18 cellular contexts compared by ENCODE assay signal in the genomic region with DNA sequence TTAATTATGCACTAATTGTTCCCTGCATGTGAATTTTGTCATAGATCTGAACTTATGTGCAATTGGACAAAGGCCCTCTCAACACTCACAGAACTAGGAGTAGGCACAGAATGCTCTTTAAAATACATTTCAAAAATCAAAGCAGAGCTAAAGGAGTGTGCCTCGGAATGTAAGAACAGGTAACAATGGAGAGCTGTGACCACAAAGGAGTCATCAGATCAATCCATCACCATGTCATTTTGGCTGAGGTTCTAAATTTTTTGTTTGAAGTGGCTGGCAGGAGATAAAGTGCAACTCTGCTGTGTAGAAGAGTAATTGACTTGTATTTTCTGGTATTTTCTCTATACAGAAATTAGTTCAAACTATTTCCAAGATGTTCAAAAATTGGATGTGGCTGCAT.
DNase-seq lines count a peak whose midpoint lies in the region; ATAC-seq and TF ChIP-seq lines count a peak whose summit lies in the region.
"Had no signal": no experiment of that assay in that cellular context is flagged by ENCODE, and none has a peak within 500 bp of the region (broad histone marks: within the 10 kb centered on the region; RNA-seq: fewer than 3 reads in every experiment).

No MANE protein-coding gene starts in this region.

- H3K4me1 ChIP-seq in gastroesophageal sphincter = peaks cover 0 to 54% (median 5%) of the 10 kb centered on the region in 3 donors
- peaks cover 23% of the 10 kb centered on the region for H3K4me1 ChIP-seq in rectal smooth muscle tissue (ENCODE audit: control insufficient read depth, insufficient read depth, low read length)

- H3K27me3 ChIP-seq in gastroesophageal sphincter (no peaks in the 10 kb centered on the region), rectal smooth muscle tissue (ENCODE audit: control insufficient read depth, insufficient read depth, low read length) (no peaks in the 10 kb centered on the region)
- H3K27me3 ChIP-seq: BLaER1 treated with 17β-estradiol and CSF1 and Interleukin-3, amounts not matched to agents 10 nM and 100 nM had no signal

- no peak overlapping the region for H3K9ac ChIP-seq in rectal smooth muscle tissue (ENCODE audit: low read length)
- H3K9ac ChIP-seq: BLaER1 treated with 17β-estradiol and CSF1 and Interleukin-3, amounts not matched to agents 10 nM and 100 nM; KMS-11 had no signal

- H3K36me3 ChIP-seq in gastroesophageal sphincter (no peaks in the 10 kb centered on the region), rectal smooth muscle tissue (ENCODE audit: control insufficient read depth, insufficient read depth, low read length) (no peaks in the 10 kb centered on the region)
- H3K36me3 ChIP-seq: BLaER1 treated with 17β-estradiol and CSF1 and Interleukin-3, amounts not matched to agents 10 nM and 100 nM had no signal

- peaks cover 0 to 8% (median 4%) of the 10 kb centered on the region in 3 donors for H3K36me3 Mint-ChIP-seq in naive thymus-derived CD8-positive, alpha-beta T cell
- H3K36me3 Mint-ChIP-seq in T-cell = no peaks in the 10 kb centered on the region
- H3K36me3 Mint-ChIP-seq: CD8-positive, alpha-beta T cell had no signal

- TF ChIP-seq CTCF in gastroesophageal sphincter (IDR thresholded peaks at IDR 0.05) (no peak), RWPE1 (conservative IDR thresholded peaks at IDR 0.05; ENCODE audit: low read depth) (no peak)

- TF ChIP-seq POLR2A in gastroesophageal sphincter (IDR thresholded peaks at IDR 0.05) = no peak

- CTCF ChIA-PET in RWPE1 (lab: Yijun Ruan, JAX) = no interaction called here
- CTCF ChIA-PET in T-cell (lab: Charles Lee) = no interaction called here

- H3K4me3 ChIP-seq in gastroesophageal sphincter (no peak overlapping the region), rectal smooth muscle tissue (ENCODE audit: low read length) (no peak overlapping the region)
- H3K4me3 ChIP-seq: BLaER1 treated with 17β-estradiol and CSF1 and Interleukin-3, amounts not matched to agents 10 nM and 100 nM; GM23338 had no signal

- H3K27me3 Mint-ChIP-seq in naive thymus-derived CD8-positive, alpha-beta T cell = peaks cover under 1 to 17% (median 6%) of the 10 kb centered on the region in 5 donors
- H3K27me3 Mint-ChIP-seq in T-cell = peaks cover 10 to 12% of the 10 kb centered on the region in 2 donors

- ATAC-seq in gastroesophageal sphincter (no peak), T-cell (replicated peaks in 1 of 4) (no peak)
- ATAC-seq in naive thymus-derived CD8-positive, alpha-beta T cell = no peak
- ATAC-seq: CD8-positive, alpha-beta T cell; GM23338 had no signal

- H3K4me1 Mint-ChIP-seq in naive thymus-derived CD8-positive, alpha-beta T cell = peaks cover 0 to 3% (median 0%) of the 10 kb centered on the region in 4 donors
- no peaks in the 10 kb centered on the region for H3K4me1 Mint-ChIP-seq in T-cell

- 27 to 50% methylated on average over 1 of the region's 1 CpG for WGBS in gastroesophageal sphincter (ENCODE audit: low coverage in 1 of 2), 2 donors

- TF ChIP-seq EP300 in gastroesophageal sphincter (IDR thresholded peaks at IDR 0.05) = no peak

- H3K27ac Mint-ChIP-seq in naive thymus-derived CD8-positive, alpha-beta T cell = no peak overlapping the region
- no peak overlapping the region for H3K27ac Mint-ChIP-seq in T-cell
- H3K27ac Mint-ChIP-seq: CD8-positive, alpha-beta T cell; GM23338 had no signal

- H3K4me3 Mint-ChIP-seq in naive thymus-derived CD8-positive, alpha-beta T cell = no peak overlapping the region
- no peak overlapping the region for H3K4me3 Mint-ChIP-seq in T-cell
- H3K4me3 Mint-ChIP-seq: CD8-positive, alpha-beta T cell; GM23338 had no signal

- H3K9me3 Mint-ChIP-seq in naive thymus-derived CD8-positive, alpha-beta T cell = peaks cover 0 to 14% (median 2%) of the 10 kb centered on the region in 9 donors
- H3K9me3 Mint-ChIP-seq in T-cell = peaks cover 0 to 4% (median 2%) of the 10 kb centered on the region in 3 donors
- H3K9me3 Mint-ChIP-seq: CD8-positive, alpha-beta T cell had no signal

- DNase-seq in SW480 (ENCODE audit: low spot score) (peak; percentile 64), RWPE1 (ENCODE audit: low spot score) (no peak), T-cell (no peak), NCI-H2171 treated with DMSO at 0.1 percent for 48 hours (lab: John Stamatoyannopoulos, UW) (no peak)
- no peak for DNase-seq in naive thymus-derived CD8-positive, alpha-beta T cell
- DNase-seq: CD8-positive, alpha-beta T cell; HCEC 1CT; NCI-H1694 treated with DMSO at 0.1 percent for 48 hours; NCI-H2081 treated with DMSO at 0.1 percent for 48 hours; NCI-H446 treated with DMSO at 0.1 percent for 48 hours; NCI-H526 treated with DMSO at 0.1 percent for 48 hours; OCI-M1; SHP77 had no signal

- H3K27ac ChIP-seq in gastroesophageal sphincter (peak overlapping the region; percentile 68 to 77 (median 74)), rectal smooth muscle tissue (ENCODE audit: low read depth, low read length) (peak overlapping the region; percentile 91), RWPE1 (no peak overlapping the region)
- H3K27ac ChIP-seq: BLaER1 treated with 17β-estradiol and CSF1 and Interleukin-3, amounts not matched to agents 10 nM and 100 nM; KMS-11 had no signal

- no peaks in the 10 kb centered on the region for H3K9me3 ChIP-seq in gastroesophageal sphincter

- POLR2A ChIA-PET in naive thymus-derived CD8-positive, alpha-beta T cell (lab: Charles Lee) = no interaction called here
- POLR2A ChIA-PET in RWPE1 (lab: Yijun Ruan, JAX; ENCODE audit: low non-redundant PET) (no interaction called here), T-cell (lab: Charles Lee) (no interaction called here)
